Comparison of ENCODE assay signal across 8 cellular contexts in the genomic region with DNA sequence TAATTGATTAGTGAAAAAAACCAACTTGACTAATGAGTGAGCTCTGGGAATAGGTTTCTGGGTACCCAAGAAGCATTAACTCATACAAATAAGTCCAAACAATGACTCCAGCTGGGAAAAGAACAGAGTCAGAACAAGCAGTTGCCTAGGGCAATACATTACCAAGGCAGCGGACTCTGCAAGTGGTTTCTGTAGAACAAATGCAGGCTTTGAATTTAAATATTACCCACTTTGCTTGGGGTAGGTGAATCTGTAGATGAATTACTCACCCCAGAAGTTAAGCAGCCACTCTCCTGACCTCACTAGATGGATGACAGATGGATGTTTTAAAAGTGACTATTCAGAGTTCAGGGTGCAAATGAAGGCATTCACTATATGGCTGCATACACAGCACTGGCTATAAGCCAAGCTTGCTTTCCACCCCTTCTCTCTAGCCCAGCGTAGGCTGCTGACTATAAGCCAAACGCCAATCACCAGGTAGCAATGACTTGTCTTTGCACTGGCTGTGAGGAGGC.
A peak's percentile ranks its signal among the peaks of the same experiment; 100 is the strongest.
DNase-seq lines count a peak whose midpoint lies in the region; ATAC-seq and TF ChIP-seq lines count a peak whose summit lies in the region.

No MANE protein-coding gene starts in this region.

- ATAC-seq in GM18867 (IDR thresholded peaks at IDR 0.05; ENCODE audit: unreplicated experiment), result peak; percentile 54
- ATAC-seq in activated T-helper 17 cell treated with anti-CD3 and anti-CD28 coated beads, Interleukin-2, amount 50 U/mL, for 72 hours (replicated peaks), result peak; percentile 73
- ATAC-seq in mucosa of descending colon, result peak; percentile 67
- no peak for ATAC-seq in HG02763 (IDR thresholded peaks at IDR 0.05; ENCODE audit: unreplicated experiment)
- no peak for ATAC-seq in HG02870 (IDR thresholded peaks at IDR 0.05; ENCODE audit: unreplicated experiment)

- DNase-seq in NCI-H1105 treated with DMSO at 0.1 percent for 48 hours (lab: John Stamatoyannopoulos, UW) (peak; percentile 28), mucosa of descending colon (no peak), GM19240 (ENCODE audit: insufficient read length, low spot score) (no peak), NCI-H446 treated with DMSO at 0.1 percent for 48 hours (lab: John Stamatoyannopoulos, UW) (no peak)

- peak overlapping the region; percentile 70 for H3K27ac Mint-ChIP-seq in activated T-helper 17 cell treated with anti-CD3 and anti-CD28 coated beads, Interleukin-2, amount 50 U/mL, for 72 hours

- H3K4me1 ChIP-seq in mucosa of descending colon (ENCODE audit: low read depth), result no peaks in the 10 kb centered on the region

- intact Hi-C loops in mucosa of descending colon (cut with DNase I, micrococcal nuclease), result no loop called here

- H3K27me3 Mint-ChIP-seq in activated T-helper 17 cell treated with anti-CD3 and anti-CD28 coated beads, Interleukin-2, amount 50 U/mL, for 72 hours, result no peaks in the 10 kb centered on the region

- H3K36me3 Mint-ChIP-seq in activated T-helper 17 cell treated with anti-CD3 and anti-CD28 coated beads, Interleukin-2, amount 50 U/mL, for 72 hours (ENCODE audit: low read depth), result no peaks in the 10 kb centered on the region

- H3K4me3 Mint-ChIP-seq in activated T-helper 17 cell treated with anti-CD3 and anti-CD28 coated beads, Interleukin-2, amount 50 U/mL, for 72 hours, result peak overlapping the region; percentile 32

- peaks cover 35% of the 10 kb centered on the region for H3K4me1 Mint-ChIP-seq in activated T-helper 17 cell treated with anti-CD3 and anti-CD28 coated beads, Interleukin-2, amount 50 U/mL, for 72 hours

- no peak for TF ChIP-seq CTCF in mucosa of descending colon (IDR thresholded peaks at IDR 0.05)

- H3K36me3 ChIP-seq in mucosa of descending colon (ENCODE audit: low read depth), result no peaks in the 10 kb centered on the region

- no peak overlapping the region for H3K4me3 ChIP-seq in mucosa of descending colon

- H3K9me3 ChIP-seq in mucosa of descending colon, result no peaks in the 10 kb centered on the region

- H3K9me3 Mint-ChIP-seq in activated T-helper 17 cell treated with anti-CD3 and anti-CD28 coated beads, Interleukin-2, amount 50 U/mL, for 72 hours, result no peaks in the 10 kb centered on the region

Comparison
In these comparisons a context has a peak if more than half of its experiments do, and no peak if none do; other contexts are left out.
1. ATAC-seq: peak in GM18867 (single experiment), activated T-helper 17 cell treated with anti-CD3 and anti-CD28 coated beads, Interleukin-2, amount 50 U/mL, for 72 hours (single experiment) and mucosa of descending colon (single experiment); none in HG02763 (single experiment) and HG02870 (single experiment).